1 cellular context compared by ENCODE assay signal in genomic region chr5:179866241-179867078, GRCh38.
A peak's percentile ranks its signal among the peaks of the same experiment; 100 is the strongest.
TF ChIP-seq lines count a peak whose summit lies in the region.

No MANE protein-coding gene starts in this region.

TF ChIP-seq in GM12878, 131 proteins besides CTCF, POLR2A, EP300 and RAD21:
- peak; percentile 96 for TF ChIP-seq IRF4 (IDR thresholded peaks at IDR 0.05; ENCODE audit: low read depth, low read length)
- TF ChIP-seq POLR2AphosphoS5 (IDR thresholded peaks at IDR 0.05; ENCODE audit: low read length): 0 out of 2 replicates have a peak, but pooled peaks have one; percentile 12
- no peak for TF ChIP-seq ELK1 (IDR thresholded peaks at IDR 0.05; ENCODE audit: low read depth, low read length)
- TF ChIP-seq GATAD2B (conservative IDR thresholded peaks at IDR 0.05; ENCODE audit: low read depth): no peak
